Comparison of ENCODE assay signal across 15 cellular contexts in the genomic region with DNA sequence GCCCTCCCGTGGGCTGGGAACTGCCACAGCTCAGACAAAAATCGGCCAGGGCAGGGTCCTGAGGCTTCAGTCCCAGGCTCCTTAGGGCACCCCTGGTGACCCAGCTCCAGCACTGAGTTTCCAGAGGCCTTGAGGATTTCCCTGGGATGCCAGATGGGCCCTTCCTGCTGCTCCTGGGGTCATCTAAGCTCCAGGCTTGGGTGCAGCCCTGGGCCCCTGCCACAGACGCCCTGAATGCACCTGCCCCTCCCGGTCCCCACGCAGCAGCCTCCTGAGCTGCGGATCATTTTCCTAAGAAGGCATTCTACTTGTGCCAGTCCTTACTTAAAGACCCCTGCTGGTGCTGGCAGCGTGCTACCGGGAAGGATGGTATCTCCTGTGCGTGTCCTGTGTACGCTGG. TPM values are rescaled to one million over a fixed set of nuclear protein-coding genes. Genes with fewer than 3 reads are reported as not detected.
A peak's percentile ranks its signal among the peaks of the same experiment; 100 is the strongest.
DNase-seq lines count a peak whose midpoint lies in the region; ATAC-seq and TF ChIP-seq lines count a peak whose summit lies in the region.
"Had no signal": no experiment of that assay in that cellular context is flagged by ENCODE, and none has a peak within 500 bp of the region (broad histone marks: within the 10 kb centered on the region; RNA-seq: fewer than 3 reads in every experiment).

No MANE protein-coding gene starts in this region.

- H3K36me3 Mint-ChIP-seq in MCF 10A (ENCODE audit: insufficient read depth, unreplicated experiment) = no peaks in the 10 kb centered on the region
- H3K36me3 Mint-ChIP-seq: CD8-positive, alpha-beta T cell had no signal

- ATAC-seq in left lung (peak; percentile 9), HG02642 (IDR thresholded peaks at IDR 0.05; ENCODE audit: poor library complexity, unreplicated experiment) (no peak)
- ATAC-seq: CD8-positive, alpha-beta T cell; HCT116 had no signal

- peaks cover 8% of the 10 kb centered on the region for H3K4me1 Mint-ChIP-seq in MCF 10A (ENCODE audit: insufficient read depth, unreplicated experiment)

- H3K27me3 ChIP-seq in breast epithelium (no peaks in the 10 kb centered on the region), left lung (no peaks in the 10 kb centered on the region)

- no peaks in the 10 kb centered on the region for H3K27me3 Mint-ChIP-seq in MCF 10A (ENCODE audit: insufficient read depth, unreplicated experiment)
- H3K27me3 Mint-ChIP-seq: B cell had no signal

- H3K9me3 Mint-ChIP-seq in MCF 10A (ENCODE audit: unreplicated experiment) = no peaks in the 10 kb centered on the region
- H3K9me3 Mint-ChIP-seq: CD14-positive monocyte; CD8-positive, alpha-beta T cell had no signal

- H3K4me1 ChIP-seq in breast epithelium = peaks cover 6 to 10% of the 10 kb centered on the region in 2 donors
- H3K4me1 ChIP-seq in left lung = peaks cover 11 to 21% of the 10 kb centered on the region in 2 donors

- CTCF ChIA-PET in MCF 10A (lab: Yijun Ruan, JAX) = no interaction called here

- H3K4me3 ChIP-seq in breast epithelium (no peak overlapping the region), left lung (no peak overlapping the region)
- H3K4me3 ChIP-seq: GM23248 had no signal

- H3K36me3 ChIP-seq in breast epithelium (no peaks in the 10 kb centered on the region), left lung (peaks cover 0 to 37% of the 10 kb centered on the region in 2 donors)

- H3K4me3 Mint-ChIP-seq in MCF 10A (ENCODE audit: unreplicated experiment) = no peak overlapping the region
- H3K4me3 Mint-ChIP-seq: B cell; CD14-positive monocyte; CD8-positive, alpha-beta T cell had no signal

- POLR2A ChIA-PET in MCF 10A (lab: Yijun Ruan, JAX) = no interaction called here

- BruUV-seq in MCF 10A (replicated peaks; lab: Mats Ljungman, UMichigan) = TSS peak; percentile 24

- intact Hi-C loops in MCF 10A (cut with micrococcal nuclease) (no loop called here), breast epithelium (cut with DNase I; ENCODE audit: low total_unique reads) (no loop called here), left lung (cut with DNase I) (no loop called here)

- DNase-seq in MCF 10A (ENCODE audit: unreplicated experiment) (no peak), breast epithelium (ENCODE audit: low spot score in 2 of 2) (no peak), left lung (no peak)
- DNase-seq: CD8-positive, alpha-beta T cell; COR-L47; DMS53; GF-D8; GM23248; KBM-7 had no signal

- H3K27ac Mint-ChIP-seq in MCF 10A (ENCODE audit: low read depth, unreplicated experiment) = no peak overlapping the region
- H3K27ac Mint-ChIP-seq: CD8-positive, alpha-beta T cell had no signal

- no peak overlapping the region for H3K27ac ChIP-seq in breast epithelium
- H3K27ac ChIP-seq in C4-2B = peak overlapping the region; percentile 2; the same call in 1 of the 2 replicates
- no peak overlapping the region for H3K27ac ChIP-seq in left lung
- H3K27ac ChIP-seq: GM23248, HL-60 had no signal

- H3K9me3 ChIP-seq in breast epithelium (no peaks in the 10 kb centered on the region), left lung (no peaks in the 10 kb centered on the region)

- no peak for TF ChIP-seq CTCF in MCF 10A (IDR thresholded peaks at IDR 0.05; ENCODE audit: unreplicated experiment)
- TF ChIP-seq CTCF in breast epithelium (IDR thresholded peaks at IDR 0.05) = no peak
- no peak for TF ChIP-seq CTCF in C4-2B (conservative IDR thresholded peaks at IDR 0.05)
- TF ChIP-seq CTCF in left lung (IDR thresholded peaks at IDR 0.05) = no peak

- no peak for TF ChIP-seq POLR2A in breast epithelium (IDR thresholded peaks at IDR 0.05)

RNA-seq across cellular contexts. Expression of a gene that starts 6.0 kb away (rescaled TPM):
- total RNA-seq in MCF 10A (2022) (245 and 247 TPM in 2 replicates), breast epithelium (100 to 1,000 TPM in 1 of 3 donors, 10 to 100 TPM in 2; 93.1 to 107 (median 97.5) TPM), left lung (100 to 1,000 TPM; 109 to 124 TPM)

RNA-seq across cellular contexts. Expression of a gene that starts 22.5 kb away (rescaled TPM):
- total RNA-seq in MCF 10A (2022) = 115 and 154 TPM in 2 replicates
- 10 to 100 TPM; 45.4 to 66.2 (median 63.8) TPM for total RNA-seq in breast epithelium
- 10 to 100 TPM; 47.3 to 51.7 TPM for total RNA-seq in left lung

RNA-seq across cellular contexts. Expression of a gene that starts 37.7 kb away (rescaled TPM):
- total RNA-seq in MCF 10A (2022) (1.5 and 3.8 TPM in 2 replicates), breast epithelium (under 1 TPM in 2 of 3 donors, not detected in 1; 0.59 to 0.66 TPM), left lung (1 to 10 TPM; 1.3 to 1.5 TPM)
- total RNA-seq: GM23248 had no signal

RNA-seq across cellular contexts. Expression of a gene that starts 50.5 kb away (rescaled TPM):
- total RNA-seq in MCF 10A (2022) (26.2 and 28.4 TPM in 2 replicates), breast epithelium (10 to 100 TPM; 19.0 to 40.2 (median 34.7) TPM), left lung (10 to 100 TPM; 16.4 to 22.6 TPM)

RNA-seq across cellular contexts. Expression of a gene that starts 59.3 kb away (rescaled TPM):
- total RNA-seq in MCF 10A (2022) = 11.3 and 12.0 TPM in 2 replicates
- total RNA-seq in breast epithelium = 10 to 100 TPM in 2 of 3 donors, 1 to 10 TPM in 1; 9.1 to 14.7 (median 12.9) TPM
- 10 to 100 TPM; 14.4 to 24.4 TPM for total RNA-seq in left lung
